ENCODE assay signal across 23 cellular contexts in genomic region chr18:13756261-13756660, GRCh38. TPM values are rescaled to one million over a fixed set of nuclear protein-coding genes. Genes with fewer than 3 reads are reported as not detected.
A peak's percentile ranks its signal among the peaks of the same experiment; 100 is the strongest.
DNase-seq lines count a peak whose midpoint lies in the region; ATAC-seq, FAIRE-seq and TF ChIP-seq lines count a peak whose summit lies in the region.
"Had no signal": no experiment of that assay in that cellular context is flagged by ENCODE, and none has a peak within 500 bp of the region (broad histone marks: within the 10 kb centered on the region; RNA-seq: fewer than 3 reads in every experiment).

No MANE protein-coding gene starts in this region.

- peak; percentile 78 for ATAC-seq in Right ventricle myocardium inferior
- ATAC-seq in heart right ventricle, result peak in 5 of 8 donors; percentile 46 to 88 (median 76)
- no peak for ATAC-seq in left cardiac atrium
- peak; percentile 80 for ATAC-seq in left ventricle myocardium superior
- ATAC-seq: CD8-positive, alpha-beta T cell had no signal

- H3K4me1 ChIP-seq in heart right ventricle (peaks cover 0 to 17% (median 0%) of the 10 kb centered on the region in 9 donors), ovary (ENCODE audit: insufficient read depth) (no peaks in the 10 kb centered on the region)
- H3K4me1 ChIP-seq: BLaER1, Caco-2 had no signal

- no peak for TF ChIP-seq POLR2A in ovary (IDR thresholded peaks at IDR 0.05)

- no peak for TF ChIP-seq EP300 in ovary (IDR thresholded peaks at IDR 0.05)

- peaks cover 0 to 100% (median 52%) of the 10 kb centered on the region in 9 donors for H3K36me3 ChIP-seq in heart right ventricle
- H3K36me3 ChIP-seq in ovary, result no peaks in the 10 kb centered on the region

- H3K27me3 ChIP-seq in heart right ventricle (no peaks in the 10 kb centered on the region), ovary (no peaks in the 10 kb centered on the region)
- H3K27me3 ChIP-seq: BLaER1 had no signal

- H3K4me3 ChIP-seq in heart right ventricle (no peak overlapping the region), ovary (no peak overlapping the region)
- H3K4me3 ChIP-seq: BLaER1, GM23248 had no signal

- TF ChIP-seq CTCF in heart right ventricle (IDR thresholded peaks at IDR 0.05) (no peak), ovary (IDR thresholded peaks at IDR 0.05) (no peak)

- intact Hi-C loops in Right ventricle myocardium inferior (cut with DNase I), result no loop called here
- intact Hi-C loops in cardiac septum (cut with DNase I), result no loop called here
- intact Hi-C loops in heart right ventricle (cut with DNase I), result no loop called here
- intact Hi-C loops in left cardiac atrium (cut with DNase I), result no loop called here
- intact Hi-C loops in left ventricle myocardium superior (cut with micrococcal nuclease), result no loop called here
- intact Hi-C loops in ovary (cut with DNase I), result no loop called here

- H3K9me3 ChIP-seq in heart right ventricle (peaks cover 0 to 8% (median 0%) of the 10 kb centered on the region in 11 donors), ovary (no peaks in the 10 kb centered on the region)
- H3K9me3 ChIP-seq: Caco-2 had no signal

- DNase-seq in Right ventricle myocardium inferior (ENCODE audit: missing footprints) (peak; percentile 32), cardiac septum (ENCODE audit: low spot score) (no peak), heart right ventricle (peak in 1 of 2 donors; percentile 25), left cardiac atrium (no peak), left ventricle myocardium superior (peak; percentile 46), urothelium cell line (ENCODE audit: low spot score) (no peak), ovary (no peak), NK-92 (lab: John Stamatoyannopoulos, UW; ENCODE audit: unreplicated experiment) (no peak)
- DNase-seq: Caco-2; CD4-positive, CD25-positive, alpha-beta regulatory T cell; CD8-positive, alpha-beta T cell; DMS153; DND-41; GM23248; H7; HCEC 1CT had no signal

- peak overlapping the region in 1 of 10 donors; percentile 19 for H3K27ac ChIP-seq in heart right ventricle
- no peak overlapping the region for H3K27ac ChIP-seq in ovary
- H3K27ac ChIP-seq: 22Rv1, BLaER1, C4-2B, GM23248 had no signal

- WGBS in heart right ventricle, 2 donors, result 49 to 62% methylated on average over 2 of the region's 2 CpGs
- 94 to 99% (median 95%) methylated on average over 2 of the region's 2 CpGs for WGBS in ovary, 3 donors

- FAIRE-seq in urothelium cell line (lab: Jason Lieb, UNC), result peak; percentile 88
- FAIRE-seq: A204.1, G401.6, GM12892, H1 had no signal

RNA-seq across cellular contexts. Expression of gene RNMT, which starts 29.8 kb away (rescaled TPM):
- total RNA-seq in Right ventricle myocardium inferior (22.2 TPM), cardiac septum (27.0 TPM), heart right ventricle (10 to 100 TPM; 21.1 to 37.0 (median 34.2) TPM), left cardiac atrium (10 to 100 TPM; 21.9 to 39.1 TPM), left ventricle myocardium superior (20.0 TPM), ovary (10 to 100 TPM; 16.7 to 38.3 (median 29.5) TPM)
- polyA plus RNA-seq in heart right ventricle (10 to 100 TPM; 12.4 to 18.2 TPM), ovary (10 to 100 TPM; 11.1 to 22.9 TPM)

RNA-seq across cellular contexts. Expression of gene FAM210A, which starts 29.9 kb away (rescaled TPM):
- total RNA-seq in Right ventricle myocardium inferior, result 58.1 TPM
- 48.4 TPM for total RNA-seq in cardiac septum
- 10 to 100 TPM; 41.6 to 84.8 (median 58.2) TPM for total RNA-seq in heart right ventricle
- polyA plus RNA-seq in heart right ventricle, result 10 to 100 TPM; 11.6 to 15.4 TPM
- 10 to 100 TPM; 39.7 to 58.4 TPM for total RNA-seq in left cardiac atrium
- 52.0 TPM for total RNA-seq in left ventricle myocardium superior
- total RNA-seq in ovary, result 10 to 100 TPM in 6 of 7 donors, 1 to 10 TPM in 1; 8.4 to 15.2 (median 12.6) TPM
- polyA plus RNA-seq in ovary, result 10 to 100 TPM in 1 of 2 donors, 1 to 10 TPM in 1; 4.7 to 11.1 TPM

Comparison
In these comparisons a context has a peak if more than half of its experiments do, and no peak if none do; other contexts are left out.
1. ATAC-seq: peak in Right ventricle myocardium inferior (single experiment), heart right ventricle (5 of 8) and left ventricle myocardium superior (single experiment); none in left cardiac atrium (0 of 2).
2. DNase-seq: peak in Right ventricle myocardium inferior (single experiment) and left ventricle myocardium superior (single experiment); none in cardiac septum (single experiment), left cardiac atrium (single experiment), urothelium cell line (single experiment), ovary (0 of 5) and NK-92 (single experiment).